ENCODE assay signal across 19 cellular contexts in genomic region chr1:178528219-178528962, GRCh38. TPM values are rescaled to one million over a fixed set of nuclear protein-coding genes. Genes with fewer than 3 reads are reported as not detected.
DNase-seq lines count a peak whose midpoint lies in the region; ATAC-seq and TF ChIP-seq lines count a peak whose summit lies in the region.
"Had no signal": no experiment of that assay in that cellular context is flagged by ENCODE, and none has a peak within 500 bp of the region (broad histone marks: within the 10 kb centered on the region; RNA-seq: fewer than 3 reads in every experiment).

No MANE protein-coding gene starts in this region.

- no peaks in the 10 kb centered on the region for H3K36me3 Mint-ChIP-seq in endodermal cell (ENCODE audit: low read depth)
- H3K36me3 Mint-ChIP-seq: IgD-negative memory B cell had no signal

- H3K36me3 ChIP-seq in endodermal cell (ENCODE audit: control insufficient read depth, insufficient read depth, low read length): no peaks in the 10 kb centered on the region

- H3K4me3 ChIP-seq in endodermal cell (ENCODE audit: low read length): no peak overlapping the region

- no peak overlapping the region for H3K4me3 Mint-ChIP-seq in endodermal cell
- H3K4me3 Mint-ChIP-seq: IgD-negative memory B cell had no signal

- H3K4me1 ChIP-seq in endodermal cell (ENCODE audit: control insufficient read depth, insufficient read depth, low read length): no peaks in the 10 kb centered on the region

- WGBS in endodermal cell (ENCODE audit: insufficient coverage in 1 of 2, insufficient read length in 1 of 2), 2 experiments: 91 to 93% methylated on average over 10 of the region's 10 CpGs

- H3K9ac ChIP-seq in endodermal cell (ENCODE audit: extremely low read depth, low read length, poor library complexity, severe bottlenecking): no peak overlapping the region

- ATAC-seq in HG03460 (IDR thresholded peaks at IDR 0.05; ENCODE audit: unreplicated experiment) (no peak), HG03439 (IDR thresholded peaks at IDR 0.05; ENCODE audit: unreplicated experiment) (no peak)

- peak; percentile 39 for DNase-seq in activated effector memory CD4-positive, alpha-beta T cell treated with anti-CD3 and anti-CD28 coated beads, Interleukin-2, amount 50 U/mL, for 16 hours
- no peak for DNase-seq in activated effector memory CD4-positive, alpha-beta T cell treated with Interleukin-2 at 50 U/mL for 16 hours
- peak; percentile 62 for DNase-seq in NCI-H2171 (lab: John Stamatoyannopoulos, UW)
- peak; percentile 35 for DNase-seq in endodermal cell
- DNase-seq in superior temporal gyrus (ENCODE audit: extremely low spot score): peak; percentile 19
- DNase-seq in AG20443 (ENCODE audit: low spot score): no peak
- DNase-seq: DMS 273 treated with DMSO at 0.1 percent for 48 hours, GF-D8, GOT3, Kasumi-1, MM.1S, NCI-H1105 treated with DMSO at 0.1 percent for 48 hours, NCI-H2029, NCI-H524, SHP77 treated with DMSO at 0.1 percent for 48 hours had no signal

- H3K27me3 ChIP-seq in endodermal cell (ENCODE audit: control insufficient read depth, insufficient read depth, low read length, poor library complexity, severe bottlenecking): no peaks in the 10 kb centered on the region

- H3K27me3 Mint-ChIP-seq in endodermal cell (ENCODE audit: insufficient read depth): no peaks in the 10 kb centered on the region
- H3K27me3 Mint-ChIP-seq: IgD-negative memory B cell had no signal

- H3K27ac Mint-ChIP-seq in endodermal cell: no peak overlapping the region
- H3K27ac Mint-ChIP-seq: IgD-negative memory B cell had no signal

- no peaks in the 10 kb centered on the region for H3K4me1 Mint-ChIP-seq in endodermal cell

- no peak overlapping the region for H3K27ac ChIP-seq in endodermal cell (ENCODE audit: low read depth, low read length)

- no peaks in the 10 kb centered on the region for H3K9me3 Mint-ChIP-seq in endodermal cell
- H3K9me3 Mint-ChIP-seq: IgD-negative memory B cell had no signal

- TF ChIP-seq CTCF in endodermal cell (conservative IDR thresholded peaks at IDR 0.05): no peak

- H3K9me3 ChIP-seq in endodermal cell (ENCODE audit: control insufficient read depth, low read length): no peaks in the 10 kb centered on the region

RNA-seq across cellular contexts. Expression of gene TEX35, which starts 15.5 kb away (rescaled TPM):
- total RNA-seq in endodermal cell: not detected
- not detected for polyA plus RNA-seq in endodermal cell (2013, experiment 1 of 2)
- polyA plus RNA-seq in endodermal cell (2013, experiment 2 of 2): not detected
- total RNA-seq: HT-29 had no signal
- polyA plus RNA-seq: IgD-negative memory B cell had no signal

RNA-seq across cellular contexts. Expression of gene CLEC20A, which starts 31.6 kb away (rescaled TPM):
- 1 to 10 TPM in 1 of 2 donors, under 1 TPM in 1; 0.33 to 1.5 TPM for total RNA-seq in endodermal cell
- not detected for polyA plus RNA-seq in endodermal cell (2013, experiment 1 of 2)
- polyA plus RNA-seq in endodermal cell (2013, experiment 2 of 2): not detected
- total RNA-seq: HT-29 had no signal

Comparison
In these comparisons a context has a peak if more than half of its experiments do, and no peak if none do; other contexts are left out.
1. DNase-seq: peak in activated effector memory CD4-positive, alpha-beta T cell treated with anti-CD3 and anti-CD28 coated beads, Interleukin-2, amount 50 U/mL, for 16 hours (single experiment), NCI-H2171 (single experiment), endodermal cell (single experiment) and superior temporal gyrus (single experiment); none in activated effector memory CD4-positive, alpha-beta T cell treated with Interleukin-2 at 50 U/mL for 16 hours (single experiment) and AG20443 (single experiment).